9 cellular contexts compared by ENCODE assay signal in the genomic region with DNA sequence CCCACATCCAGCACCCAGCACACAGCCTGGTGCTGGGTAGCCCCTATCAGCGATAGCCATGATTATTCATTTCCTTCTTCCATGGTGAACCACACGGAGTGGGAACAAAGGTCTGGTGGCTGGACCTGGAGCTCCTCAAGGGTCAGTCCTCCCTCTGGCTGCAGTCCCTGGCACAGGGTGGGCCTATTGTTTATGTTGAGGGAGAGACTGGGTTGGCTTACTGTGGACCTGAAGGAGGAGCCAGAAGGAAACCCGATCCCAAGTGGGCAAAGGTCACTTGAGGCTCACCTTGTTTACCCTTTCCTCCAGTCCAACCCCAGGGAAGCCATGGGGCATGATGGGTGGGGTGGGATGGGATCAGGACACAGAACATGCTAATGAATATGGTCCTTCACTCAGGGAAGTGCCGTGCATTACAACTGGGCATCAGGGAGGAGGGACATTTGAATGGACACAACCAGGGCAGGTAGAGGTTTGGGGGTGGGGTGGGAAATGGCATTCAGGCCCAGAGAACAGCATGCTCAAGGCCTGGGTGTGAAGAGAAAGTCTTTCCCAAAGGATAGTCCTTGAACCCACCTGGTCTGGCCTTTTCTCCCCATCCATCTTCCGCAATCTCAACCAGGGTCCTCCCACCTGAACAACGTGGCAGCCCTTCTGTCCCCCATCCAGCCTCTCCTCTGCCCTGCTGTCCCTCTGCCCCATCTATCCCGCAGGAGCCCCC. TPM values are rescaled to one million over a fixed set of nuclear protein-coding genes. Genes with fewer than 3 reads are reported as not detected.
A peak's percentile ranks its signal among the peaks of the same experiment; 100 is the strongest.
DNase-seq lines count a peak whose midpoint lies in the region; ATAC-seq and TF ChIP-seq lines count a peak whose summit lies in the region.
"Had no signal": no experiment of that assay in that cellular context is flagged by ENCODE, and none has a peak within 500 bp of the region (broad histone marks: within the 10 kb centered on the region; RNA-seq: fewer than 3 reads in every experiment).

No MANE protein-coding gene starts in this region.

- peak; percentile 46; the same call in 1 of the 2 replicates for TF ChIP-seq EP300 in Ishikawa (IDR thresholded peaks at IDR 0.05; ENCODE audit: borderline replicate concordance)

- no peak for TF ChIP-seq CTCF in nephron progenitor cell (IDR thresholded peaks at IDR 0.05)
- no peak for TF ChIP-seq CTCF in upper lobe of right lung (IDR thresholded peaks at IDR 0.05)

- peak overlapping the region in 4 of 8 donors; percentile 79 to 92 (median 88) for H3K27ac Mint-ChIP-seq in CD8-positive, alpha-beta memory T cell
- peak overlapping the region; percentile 84 to 92 for H3K27ac Mint-ChIP-seq in effector memory CD8-positive, alpha-beta T cell
- no peak overlapping the region for H3K27ac Mint-ChIP-seq in nephron progenitor cell

- no peaks in the 10 kb centered on the region for H3K9me3 ChIP-seq in CD8-positive, alpha-beta memory T cell (ENCODE audit: low read length)
- no peaks in the 10 kb centered on the region for H3K9me3 ChIP-seq in upper lobe of right lung

- H3K27ac ChIP-seq in CD8-positive, alpha-beta memory T cell (ENCODE audit: low read depth, low read length) = no peak overlapping the region
- no peak overlapping the region for H3K27ac ChIP-seq in upper lobe of right lung

- H3K9me3 Mint-ChIP-seq in CD8-positive, alpha-beta memory T cell = no peaks in the 10 kb centered on the region
- H3K9me3 Mint-ChIP-seq in effector memory CD8-positive, alpha-beta T cell = no peaks in the 10 kb centered on the region
- no peaks in the 10 kb centered on the region for H3K9me3 Mint-ChIP-seq in nephron progenitor cell

- POLR2A ChIA-PET in CD8-positive, alpha-beta memory T cell (lab: Charles Lee) = interaction anchor here (0.6 to 1.4 kb wide), 2 partner anchors 10 to 188 kb away, joined by 3 to 6 read pairs; partner anchors contain the start of gene DCP1A

- H3K36me3 ChIP-seq in CD8-positive, alpha-beta memory T cell (ENCODE audit: insufficient read depth, low read length) = no peaks in the 10 kb centered on the region
- H3K36me3 ChIP-seq in upper lobe of right lung = no peaks in the 10 kb centered on the region

- peaks cover 14% of the 10 kb centered on the region for H3K27me3 ChIP-seq in CD8-positive, alpha-beta memory T cell (ENCODE audit: insufficient read depth, low read length, poor library complexity, severe bottlenecking)
- H3K27me3 ChIP-seq in upper lobe of right lung = no peaks in the 10 kb centered on the region

- peaks cover 22 to 26% (median 22%) of the 10 kb centered on the region in 3 donors for H3K4me1 Mint-ChIP-seq in CD8-positive, alpha-beta memory T cell
- H3K4me1 Mint-ChIP-seq in effector memory CD8-positive, alpha-beta T cell (ENCODE audit: low read depth in 2 of 2) = peaks cover 23 to 24% of the 10 kb centered on the region in 2 donors
- H3K4me1 Mint-ChIP-seq in nephron progenitor cell = peaks cover 69% of the 10 kb centered on the region

- peak overlapping the region; percentile 16 to 97 (median 85) for H3K4me3 Mint-ChIP-seq in CD8-positive, alpha-beta memory T cell
- H3K4me3 Mint-ChIP-seq in effector memory CD8-positive, alpha-beta T cell = peak overlapping the region in 1 of 2 donors; percentile 91
- peak overlapping the region; percentile 92 for H3K4me3 Mint-ChIP-seq in nephron progenitor cell

- peaks cover 0 to 5% (median 0%) of the 10 kb centered on the region in 3 donors for H3K36me3 Mint-ChIP-seq in CD8-positive, alpha-beta memory T cell
- peaks cover 9% of the 10 kb centered on the region for H3K36me3 Mint-ChIP-seq in effector memory CD8-positive, alpha-beta T cell (ENCODE audit: insufficient read depth)
- no peaks in the 10 kb centered on the region for H3K36me3 Mint-ChIP-seq in nephron progenitor cell (ENCODE audit: low read depth)

- peaks cover 25% of the 10 kb centered on the region for H3K4me1 ChIP-seq in CD8-positive, alpha-beta memory T cell (ENCODE audit: insufficient read depth, low read length)
- peaks cover 47% of the 10 kb centered on the region for H3K4me1 ChIP-seq in upper lobe of right lung

- intact Hi-C loops in sciatic nerve (cut with DNase I) = no loop called here
- intact Hi-C loops in upper lobe of right lung (cut with DNase I) = no loop called here

- TF ChIP-seq RAD21 in Ishikawa (IDR thresholded peaks at IDR 0.05; ENCODE audit: low read depth) = no peak

- DNase-seq in CD8-positive, alpha-beta memory T cell = no peak
- DNase-seq in effector memory CD8-positive, alpha-beta T cell = no peak
- DNase-seq in nephron progenitor cell = peak; percentile 28
- no peak for DNase-seq in sciatic nerve (ENCODE audit: low spot score)
- no peak for DNase-seq in upper lobe of right lung
- DNase-seq: NCI-H1105 had no signal

- CTCF ChIA-PET in CD8-positive, alpha-beta memory T cell (lab: Charles Lee) = interaction anchor here (1.3 to 1.4 kb wide), 2 partner anchors 27 to 37 kb away, joined by 6 to 7 read pairs; no protein-coding TSS in a partner anchor

- peaks cover 8 to 12% of the 10 kb centered on the region in 2 donors for H3K27me3 Mint-ChIP-seq in CD8-positive, alpha-beta memory T cell
- H3K27me3 Mint-ChIP-seq in effector memory CD8-positive, alpha-beta T cell = peaks cover 0 to 34% of the 10 kb centered on the region in 2 donors
- H3K27me3 Mint-ChIP-seq in nephron progenitor cell (ENCODE audit: low read depth, poor library complexity) = peaks cover 15% of the 10 kb centered on the region

- no peak overlapping the region for H3K4me3 ChIP-seq in CD8-positive, alpha-beta memory T cell (ENCODE audit: low read length)
- no peak overlapping the region for H3K4me3 ChIP-seq in upper lobe of right lung

- ATAC-seq in effector memory CD8-positive, alpha-beta T cell (replicated peaks) = no peak
- ATAC-seq in HG03196 (IDR thresholded peaks at IDR 0.05; ENCODE audit: unreplicated experiment) (no peak), HG03097 (IDR thresholded peaks at IDR 0.05; ENCODE audit: low FRiP score, unreplicated experiment) (no peak), sciatic nerve (no peak), upper lobe of right lung (no peak)

TF ChIP-seq in Ishikawa, 13 proteins besides CTCF, POLR2A, EP300 and RAD21:
- TF ChIP-seq NFIC (IDR thresholded peaks at IDR 0.05) (peak; percentile 82), FOXM1 (IDR thresholded peaks at IDR 0.05; ENCODE audit: borderline replicate concordance, low read depth) (no peak), EGR1 (IDR thresholded peaks at IDR 0.05) (no peak), TEAD4 (IDR thresholded peaks at IDR 0.05) (no peak), ZBTB7A (IDR thresholded peaks at IDR 0.05; ENCODE audit: low read depth) (peak; percentile 64; the same call in 1 of the 2 replicates), CEBPB (IDR thresholded peaks at IDR 0.05) (no peak), TCF12 (IDR thresholded peaks at IDR 0.05; ENCODE audit: low read depth) (peak; percentile 43; the same call in 1 of the 2 replicates)
- TF ChIP-seq, protein P1, sequence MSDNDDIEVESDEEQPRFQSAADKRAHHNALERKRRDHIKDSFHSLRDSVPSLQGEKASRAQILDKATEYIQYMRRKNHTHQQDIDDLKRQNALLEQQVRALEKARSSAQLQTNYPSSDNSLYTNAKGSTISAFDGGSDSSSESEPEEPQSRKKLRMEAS (IDR thresholded peaks at IDR 0.05) = 0 out of 2 replicates have a peak, but pooled peaks have one; percentile 15

RNA-seq across cellular contexts. Expression of gene PRKCD, which starts 1.4 kb away (rescaled TPM):
- 10 to 100 TPM; 27.2 to 27.3 TPM for total RNA-seq in CD8-positive, alpha-beta memory T cell
- 27.3 TPM for polyA plus RNA-seq in CD8-positive, alpha-beta memory T cell
- total RNA-seq in sciatic nerve = 30.3 TPM
- 78.4 TPM for total RNA-seq in upper lobe of right lung

RNA-seq across cellular contexts. Expression of gene RFT1, which starts 29.3 kb away (rescaled TPM):
- 10 to 100 TPM; 52.7 to 58.5 TPM for total RNA-seq in CD8-positive, alpha-beta memory T cell
- 31.3 TPM for polyA plus RNA-seq in CD8-positive, alpha-beta memory T cell
- total RNA-seq in sciatic nerve = 21.3 TPM
- 20.6 TPM for total RNA-seq in upper lobe of right lung
